In genomic region chr14:37597538-37598084, GRCh38 we compare ENCODE assay signal across 9 cellular contexts. TPM values are rescaled to one million over a fixed set of nuclear protein-coding genes. Genes with fewer than 3 reads are reported as not detected.
A peak's percentile ranks its signal among the peaks of the same experiment; 100 is the strongest.
DNase-seq lines count a peak whose midpoint lies in the region; ATAC-seq and TF ChIP-seq lines count a peak whose summit lies in the region.
"Had no signal": no experiment of that assay in that cellular context is flagged by ENCODE, and none has a peak within 500 bp of the region (broad histone marks: within the 10 kb centered on the region; RNA-seq: fewer than 3 reads in every experiment).

No MANE protein-coding gene starts in this region.

- no peaks in the 10 kb centered on the region for H3K27me3 Mint-ChIP-seq in progenitor cell of endocrine pancreas

- H3K4me3 Mint-ChIP-seq in progenitor cell of endocrine pancreas (ENCODE audit: low read depth), result peak overlapping the region; percentile 90

- H3K36me3 Mint-ChIP-seq in progenitor cell of endocrine pancreas (ENCODE audit: insufficient read depth), result peaks cover 10% of the 10 kb centered on the region

- H3K4me1 Mint-ChIP-seq in progenitor cell of endocrine pancreas (ENCODE audit: low read depth), result peaks cover 29% of the 10 kb centered on the region

- H3K4me3 ChIP-seq in fibroblast of mammary gland (ENCODE audit: control insufficient read depth, low read depth, low read length), result no peak overlapping the region

- no peaks in the 10 kb centered on the region for H3K9me3 Mint-ChIP-seq in progenitor cell of endocrine pancreas (ENCODE audit: low read depth)

- H3K27ac Mint-ChIP-seq in progenitor cell of endocrine pancreas, result peak overlapping the region; percentile 85

- DNase-seq in ELR (ENCODE audit: low read depth) (peak; percentile 51), NCI-H69 (lab: John Stamatoyannopoulos, UW) (peak; percentile 93), fibroblast of mammary gland (ENCODE audit: low read depth) (peak; percentile 30), progenitor cell of endocrine pancreas (ENCODE audit: low spot score, unreplicated experiment) (no peak), NCI-H1048 (lab: John Stamatoyannopoulos, UW) (no peak)
- DNase-seq: amniotic stem cell had no signal

- TF ChIP-seq CTCF in fibroblast of mammary gland (conservative IDR thresholded peaks at IDR 0.05; ENCODE audit: control insufficient read depth, insufficient read depth, low read depth, low read length), result peak; percentile 52
- peak; percentile 71 for TF ChIP-seq CTCF in progenitor cell of endocrine pancreas (IDR thresholded peaks at IDR 0.05; ENCODE audit: unreplicated experiment)

- ATAC-seq in GM18907 (IDR thresholded peaks at IDR 0.05; ENCODE audit: unreplicated experiment) (no peak), GM21381 (IDR thresholded peaks at IDR 0.05; ENCODE audit: unreplicated experiment) (no peak), GM21619 (IDR thresholded peaks at IDR 0.05; ENCODE audit: unreplicated experiment) (no peak)

RNA-seq across cellular contexts. Expression of gene TTC6, which starts 2.2 kb away (rescaled TPM):
- 39.3 and 46.7 TPM in 2 replicates for total RNA-seq in progenitor cell of endocrine pancreas

RNA-seq across cellular contexts. Expression of gene FOXA1, which starts 2.6 kb away (rescaled TPM):
- 187 and 196 TPM in 2 replicates for total RNA-seq in progenitor cell of endocrine pancreas

Comparison
In these comparisons a context has a peak if more than half of its experiments do, and no peak if none do; other contexts are left out.
1. DNase-seq: peak in ELR (single experiment), NCI-H69 (single experiment) and fibroblast of mammary gland (single experiment); none in progenitor cell of endocrine pancreas (single experiment) and NCI-H1048 (single experiment).